ENCODE assay signal across 8 cellular contexts in the genomic region with DNA sequence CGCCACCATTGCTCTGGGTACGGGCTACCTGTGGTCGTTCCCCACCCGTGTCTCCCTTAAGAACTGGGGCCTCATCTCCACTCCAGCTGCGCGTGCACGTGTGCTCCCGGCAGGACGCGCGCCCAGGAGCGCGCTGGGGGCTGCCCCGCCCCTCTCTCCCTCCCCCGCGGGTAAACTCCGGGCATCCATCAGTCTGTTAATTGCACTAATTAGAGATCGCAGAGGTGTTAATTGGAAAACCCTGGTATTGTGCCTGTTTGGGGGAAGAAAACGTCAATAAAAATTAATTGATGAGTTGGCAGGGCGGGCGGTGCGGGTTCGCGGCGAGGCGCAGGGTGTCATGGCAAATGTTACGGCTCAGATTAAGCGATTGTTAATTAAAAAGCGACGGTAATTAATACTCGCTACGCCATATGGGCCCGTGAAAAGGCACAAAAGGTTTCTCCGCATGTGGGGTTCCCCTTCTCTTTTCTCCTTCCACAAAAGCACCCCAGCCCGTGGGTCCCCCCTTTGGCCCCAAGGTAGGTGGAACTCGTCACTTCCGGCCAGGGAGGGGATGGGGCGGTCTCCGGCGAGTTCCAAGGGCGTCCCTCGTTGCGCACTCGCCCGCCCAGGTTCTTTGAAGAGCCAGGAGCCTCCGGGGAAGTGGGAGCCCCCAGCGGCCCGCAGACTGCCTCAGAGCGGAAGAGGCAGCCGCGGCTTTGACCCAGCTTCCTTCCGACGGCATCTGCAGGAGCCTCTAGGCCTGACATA. TPM values are rescaled to one million over a fixed set of nuclear protein-coding genes. Genes with fewer than 3 reads are reported as not detected.
DNase-seq lines count a peak whose midpoint lies in the region; ATAC-seq, FAIRE-seq and TF ChIP-seq lines count a peak whose summit lies in the region.

No MANE protein-coding gene starts in this region.

- FAIRE-seq in GM12892 (lab: Jason Lieb, UNC), result peak; percentile 87

- H3K27ac Mint-ChIP-seq in memory B cell, result peak overlapping the region; percentile 99

- H3K36me3 Mint-ChIP-seq in memory B cell, result peaks cover 5% of the 10 kb centered on the region

- DNase-seq in GM12892 (ENCODE audit: insufficient read length) (peak; percentile 95), cerebellar cortex (ENCODE audit: low spot score) (peak; percentile 29), memory B cell (ENCODE audit: low spot score in 2 of 2) (peak; percentile 79 to 81), hepatic stellate cell (ENCODE audit: low spot score) (no peak), NCI-H1930 (lab: John Stamatoyannopoulos, UW) (no peak)
- DNase-seq in activated CD4-positive, CD25-positive, alpha-beta regulatory T cell treated with anti-CD3 and anti-CD28 coated beads, Interleukin-2, amount 50 U/mL, for 16 hours (ENCODE audit: low read depth, low spot score), result peak; percentile 62
- DNase-seq in stimulated activated CD8-positive, alpha-beta memory T cell treated with anti-CD3 and anti-CD28 coated beads, Interleukin-4, amount 100 ng/mL, for 1 hour (ENCODE audit: low read depth in 2 of 2, low spot score in 1 of 2), result peak; percentile 53 to 67

- ATAC-seq in HG03103 (IDR thresholded peaks at IDR 0.05; ENCODE audit: low read depth, unreplicated experiment) (peak; percentile 59), memory B cell (ENCODE audit: low read depth) (peak; percentile 89)

- H3K4me3 Mint-ChIP-seq in memory B cell, result peak overlapping the region; percentile 97

- H3K27me3 Mint-ChIP-seq in memory B cell, result no peaks in the 10 kb centered on the region

- H3K4me1 Mint-ChIP-seq in memory B cell, result peaks cover 13% of the 10 kb centered on the region

- 0 out of 2 replicates have a peak, but pooled peaks have one; percentile 12 for TF ChIP-seq POLR2A in GM12892 (IDR thresholded peaks at IDR 0.05; ENCODE audit: low read depth, low read length)

- no peaks in the 10 kb centered on the region for H3K9me3 Mint-ChIP-seq in memory B cell

RNA-seq across cellular contexts. Expression of a gene that starts 14.4 kb away (rescaled TPM):
- 8.3 TPM for polyA plus RNA-seq in GM12892 (2012; ENCODE audit: missing spikeins)

Comparison
In these comparisons a context has a peak if more than half of its experiments do, and no peak if none do; other contexts are left out.
1. DNase-seq: peak in GM12892 (single experiment), activated CD4-positive, CD25-positive, alpha-beta regulatory T cell treated with anti-CD3 and anti-CD28 coated beads, Interleukin-2, amount 50 U/mL, for 16 hours (single experiment), cerebellar cortex (single experiment), memory B cell (2 of 2) and stimulated activated CD8-positive, alpha-beta memory T cell treated with anti-CD3 and anti-CD28 coated beads, Interleukin-4, amount 100 ng/mL, for 1 hour (2 of 2); none in hepatic stellate cell (single experiment) and NCI-H1930 (0 of 2).